In the genomic region with DNA sequence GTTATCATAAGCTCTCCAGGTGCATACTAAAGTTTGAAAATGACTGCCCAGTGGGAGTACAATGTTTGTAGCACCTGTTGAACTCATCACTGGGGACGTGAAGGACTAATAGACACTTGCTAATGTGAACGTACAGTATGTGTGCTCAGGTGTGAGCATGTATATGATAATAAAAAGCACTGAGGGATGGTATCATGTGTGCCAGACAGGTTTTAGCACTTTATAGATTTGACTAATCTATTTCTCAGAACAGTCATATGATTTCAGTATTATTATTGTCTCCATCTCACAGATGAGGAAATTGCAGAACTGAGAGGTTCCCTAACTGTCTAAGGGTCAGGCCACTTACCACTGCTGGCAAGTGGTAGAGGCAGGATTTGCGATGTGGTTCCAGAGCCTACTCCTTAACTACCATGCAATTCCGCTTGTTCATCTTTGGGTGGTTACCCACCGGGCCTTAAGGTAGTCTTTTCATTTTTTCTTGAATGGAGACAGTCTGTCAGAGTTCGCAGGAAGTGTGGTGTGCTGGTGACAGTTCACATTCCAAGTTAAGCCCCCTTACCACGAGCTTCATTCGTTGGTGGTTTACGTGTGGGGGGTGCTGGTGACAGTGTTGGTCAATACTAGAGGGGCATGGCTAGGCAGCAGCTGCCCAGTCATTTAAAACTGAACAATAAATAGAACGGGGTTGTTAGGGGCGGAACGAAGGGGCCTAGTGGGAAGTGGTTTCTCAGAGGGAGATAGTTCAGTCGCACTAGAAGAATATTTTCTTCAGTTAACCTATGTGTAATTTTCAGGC, we compare ENCODE assay signal across 8 cellular contexts. TPM values are rescaled to one million over a fixed set of nuclear protein-coding genes. Genes with fewer than 3 reads are reported as not detected.
DNase-seq lines count a peak whose midpoint lies in the region; ATAC-seq and TF ChIP-seq lines count a peak whose summit lies in the region.

No MANE protein-coding gene starts in this region.

- H3K27ac Mint-ChIP-seq in activated CD8-positive, alpha-beta T cell treated with anti-CD3 and anti-CD28 coated beads, Interleukin-2, amount 10 ng/mL, durations not matched to agents 7 days and 5 days, result peak overlapping the region; percentile 81

- CTCF ChIA-PET in activated CD8-positive, alpha-beta T cell treated with anti-CD3 and anti-CD28 coated beads, Interleukin-2, amount 10 ng/mL, durations not matched to agents 7 days and 5 days (lab: Charles Lee), result interaction anchor here (1.2 to 2.1 kb wide), 3 partner anchors 11 to 458 kb away, joined by 3 to 6 read pairs (median 4); no protein-coding TSS in a partner anchor
- CTCF ChIA-PET in HEK293T (lab: Yijun Ruan, JAX), result interaction anchor here (0.6 kb wide), 1 partner anchor 15 kb away, joined by 3 read pairs; no protein-coding TSS in a partner anchor

- no peak for TF ChIP-seq CTCF in sigmoid colon (IDR thresholded peaks at IDR 0.05)

- ATAC-seq in HG03139 (IDR thresholded peaks at IDR 0.05; ENCODE audit: unreplicated experiment), result peak; percentile 65
- ATAC-seq in activated CD8-positive, alpha-beta T cell treated with anti-CD3 and anti-CD28 coated beads, Interleukin-2, amount 10 ng/mL, durations not matched to agents 7 days and 5 days, result peak; percentile 67
- ATAC-seq in stimulated activated naive CD8-positive, alpha-beta T cell treated with anti-CD3 and anti-CD28 coated beads, Interleukin-15, Interleukin-2, amounts not matched to agents 100 U/mL and 50 U/mL, for 24 hours, result peak; percentile 72

- peak overlapping the region in 1 of 4 donors; percentile 64 for H3K27ac ChIP-seq in sigmoid colon

- no peaks in the 10 kb centered on the region for H3K36me3 ChIP-seq in sigmoid colon

- POLR2A ChIA-PET in activated CD8-positive, alpha-beta T cell treated with anti-CD3 and anti-CD28 coated beads, Interleukin-2, amount 10 ng/mL, durations not matched to agents 7 days and 5 days (lab: Charles Lee), result no interaction called here
- POLR2A ChIA-PET in HEK293T (lab: Yijun Ruan, JAX), result no interaction called here

- no peak overlapping the region for H3K4me3 ChIP-seq in sigmoid colon

- H3K4me1 ChIP-seq in sigmoid colon, result peaks cover 0 to 70% (median 66%) of the 10 kb centered on the region in 4 donors

- H3K9me3 ChIP-seq in sigmoid colon, result no peaks in the 10 kb centered on the region

- H3K9me3 Mint-ChIP-seq in activated CD8-positive, alpha-beta T cell treated with anti-CD3 and anti-CD28 coated beads, Interleukin-2, amount 10 ng/mL, durations not matched to agents 7 days and 5 days (ENCODE audit: insufficient read depth), result no peaks in the 10 kb centered on the region

- no peak for TF ChIP-seq POLR2A in sigmoid colon (IDR thresholded peaks at IDR 0.05)

- H3K4me3 Mint-ChIP-seq in activated CD8-positive, alpha-beta T cell treated with anti-CD3 and anti-CD28 coated beads, Interleukin-2, amount 10 ng/mL, durations not matched to agents 7 days and 5 days, result peak overlapping the region; percentile 26

- intact Hi-C loops in sigmoid colon (cut with DNase I), result no loop called here

- H3K4me1 Mint-ChIP-seq in activated CD8-positive, alpha-beta T cell treated with anti-CD3 and anti-CD28 coated beads, Interleukin-2, amount 10 ng/mL, durations not matched to agents 7 days and 5 days (ENCODE audit: low read depth), result peaks cover 46% of the 10 kb centered on the region

- H3K36me3 Mint-ChIP-seq in activated CD8-positive, alpha-beta T cell treated with anti-CD3 and anti-CD28 coated beads, Interleukin-2, amount 10 ng/mL, durations not matched to agents 7 days and 5 days (ENCODE audit: low read depth), result peaks cover 6% of the 10 kb centered on the region

- no peaks in the 10 kb centered on the region for H3K27me3 Mint-ChIP-seq in activated CD8-positive, alpha-beta T cell treated with anti-CD3 and anti-CD28 coated beads, Interleukin-2, amount 10 ng/mL, durations not matched to agents 7 days and 5 days (ENCODE audit: low read depth)

- no peaks in the 10 kb centered on the region for H3K27me3 ChIP-seq in sigmoid colon

- WGBS in sigmoid colon, 2 donors, result 56 to 71% methylated on average over 13 of the region's 13 CpGs

- DNase-seq in stimulated activated CD4-positive, alpha-beta T cell treated with anti-CD3 and anti-CD28 coated beads, Interleukin-15, amount 100 ng/mL, for 24 hours, result peak; percentile 13
- DNase-seq in stimulated activated CD4-positive, alpha-beta T cell treated with anti-CD3 and anti-CD28 coated beads, Interleukin-12 subunit alpha, Interleukin-12 subunit beta, amount 100 ng/mL, for 4 hours, result no peak
- DNase-seq in activated CD8-positive, alpha-beta T cell treated with anti-CD3 and anti-CD28 coated beads, Interleukin-2, amount 10 ng/mL, durations not matched to agents 7 days and 5 days, result peak; percentile 31
- DNase-seq in stimulated activated naive CD8-positive, alpha-beta T cell treated with anti-CD3 and anti-CD28 coated beads, Interleukin-15, Interleukin-2, amounts not matched to agents 100 U/mL and 50 U/mL, for 24 hours, result peak; percentile 46
- DNase-seq in sigmoid colon, result no peak
- DNase-seq in DMS153 treated with DMSO at 0.1 percent for 48 hours (lab: John Stamatoyannopoulos, UW; ENCODE audit: unreplicated experiment), result no peak
- no peak for DNase-seq in HEK293T (ENCODE audit: extremely low spot score)

- TF ChIP-seq EP300 in sigmoid colon (IDR thresholded peaks at IDR 0.05), result no peak

TF ChIP-seq in HEK293T, 16 proteins besides CTCF, POLR2A, EP300 and RAD21:
- TF ChIP-seq SUZ12 (IDR thresholded peaks at IDR 0.05) (no peak), ELF4 (IDR thresholded peaks at IDR 0.05) (no peak)

RNA-seq across cellular contexts. Expression of gene RREB1, which starts 46.8 kb away (rescaled TPM):
- 10 to 100 TPM; 27.5 to 29.0 TPM for total RNA-seq in activated CD8-positive, alpha-beta T cell treated with anti-CD3 and anti-CD28 coated beads, Interleukin-2, amount 10 ng/mL, durations not matched to agents 7 days and 5 days
- 10 to 100 TPM; 18.9 to 31.9 (median 23.2) TPM for total RNA-seq in sigmoid colon
- polyA plus RNA-seq in sigmoid colon, result 10 to 100 TPM in 1 of 3 donors, 1 to 10 TPM in 2; 6.0 to 21.5 (median 9.9) TPM

Comparison
In these comparisons a context has a peak if more than half of its experiments do, and no peak if none do; other contexts are left out.
1. DNase-seq: peak in stimulated activated CD4-positive, alpha-beta T cell treated with anti-CD3 and anti-CD28 coated beads, Interleukin-15, amount 100 ng/mL, for 24 hours (single experiment), activated CD8-positive, alpha-beta T cell treated with anti-CD3 and anti-CD28 coated beads, Interleukin-2, amount 10 ng/mL, durations not matched to agents 7 days and 5 days (single experiment) and stimulated activated naive CD8-positive, alpha-beta T cell treated with anti-CD3 and anti-CD28 coated beads, Interleukin-15, Interleukin-2, amounts not matched to agents 100 U/mL and 50 U/mL, for 24 hours (single experiment); none in stimulated activated CD4-positive, alpha-beta T cell treated with anti-CD3 and anti-CD28 coated beads, Interleukin-12 subunit alpha, Interleukin-12 subunit beta, amount 100 ng/mL, for 4 hours (single experiment), sigmoid colon (single experiment), DMS153 treated with DMSO at 0.1 percent for 48 hours (single experiment) and HEK293T (single experiment).
2. Peak in every context shown above with its lines, with median percentiles within 50 percentile points of each other: ATAC-seq.